In the genomic region with DNA sequence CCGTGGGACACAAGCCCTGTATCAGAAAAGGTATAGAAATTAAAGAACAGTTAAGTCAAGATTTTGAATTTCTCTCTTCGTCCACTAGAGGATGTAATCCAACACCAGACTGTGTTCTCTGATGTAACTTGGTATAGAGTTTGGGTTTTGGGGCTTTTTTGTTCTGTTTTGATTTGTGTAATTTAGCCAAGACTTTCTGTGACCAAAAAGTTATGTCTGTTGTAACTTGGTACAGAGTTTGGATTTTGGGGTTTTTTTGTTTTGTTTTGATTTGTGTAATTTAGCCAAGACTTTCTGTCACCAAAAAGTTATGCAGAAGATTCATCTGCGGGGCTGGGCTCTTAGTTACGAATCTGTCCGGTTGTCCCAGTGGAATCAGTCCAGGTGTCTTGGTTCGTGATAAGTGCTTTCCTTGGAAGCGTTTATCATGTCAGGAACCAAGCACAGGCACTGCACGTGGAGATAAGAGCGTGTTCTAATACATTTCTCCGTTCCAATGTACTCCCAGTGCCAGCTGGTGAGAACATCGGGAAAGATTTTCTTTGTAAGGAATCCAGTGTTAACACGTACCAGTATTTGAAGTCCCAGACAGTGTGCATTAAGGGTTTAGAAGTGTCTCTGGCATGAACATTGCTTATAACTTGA, we compare ENCODE assay signal across 8 cellular contexts. TPM values are rescaled to one million over a fixed set of nuclear protein-coding genes. Genes with fewer than 3 reads are reported as not detected.
DNase-seq lines count a peak whose midpoint lies in the region; ATAC-seq and TF ChIP-seq lines count a peak whose summit lies in the region.

No MANE protein-coding gene starts in this region.

- no peak for ATAC-seq in WTC11
- ATAC-seq in foreskin keratinocyte, result peak; percentile 32
- ATAC-seq in GM19467 (IDR thresholded peaks at IDR 0.05; ENCODE audit: unreplicated experiment), result no peak

- H3K4me1 Mint-ChIP-seq in WTC11 (peaks cover 32% of the 10 kb centered on the region), progenitor cell of endocrine pancreas (ENCODE audit: low read depth) (peaks cover 14% of the 10 kb centered on the region)

- CTCF ChIA-PET in WTC11 (lab: Charles Lee), result interaction anchor here (0.7 to 1.4 kb wide), 2 partner anchors 10 to 151 kb away, joined by 3 to 6 read pairs; no protein-coding TSS in a partner anchor

- no peak overlapping the region for H3K27ac ChIP-seq in foreskin keratinocyte

- no peaks in the 10 kb centered on the region for H3K27me3 ChIP-seq in foreskin keratinocyte

- no peaks in the 10 kb centered on the region for H3K27me3 Mint-ChIP-seq in WTC11 (ENCODE audit: low read depth)
- H3K27me3 Mint-ChIP-seq in progenitor cell of endocrine pancreas, result no peaks in the 10 kb centered on the region

- H3K4me3 Mint-ChIP-seq in WTC11 (no peak overlapping the region), progenitor cell of endocrine pancreas (ENCODE audit: low read depth) (no peak overlapping the region)

- H3K9me3 Mint-ChIP-seq in WTC11, result no peaks in the 10 kb centered on the region
- H3K9me3 Mint-ChIP-seq in progenitor cell of endocrine pancreas (ENCODE audit: low read depth), result no peaks in the 10 kb centered on the region

- TF ChIP-seq CTCF in GM20000 (IDR thresholded peaks at IDR 0.05; ENCODE audit: extremely low read depth, missing control alignments) (peak; percentile 51), WTC11 (IDR thresholded peaks at IDR 0.05) (no peak), foreskin keratinocyte (conservative IDR thresholded peaks at IDR 0.05) (peak; percentile 90), progenitor cell of endocrine pancreas (IDR thresholded peaks at IDR 0.05; ENCODE audit: unreplicated experiment) (peak; percentile 55)

- POLR2A ChIA-PET in WTC11 (lab: Charles Lee), result interaction anchor here (0.6 kb wide), 2 partner anchors 10 to 59 kb away, joined by 3 to 4 read pairs; no protein-coding TSS in a partner anchor

- H3K36me3 Mint-ChIP-seq in WTC11, result peaks cover 44% of the 10 kb centered on the region
- peaks cover 14% of the 10 kb centered on the region for H3K36me3 Mint-ChIP-seq in progenitor cell of endocrine pancreas (ENCODE audit: insufficient read depth)

- H3K4me1 ChIP-seq in foreskin keratinocyte, result no peaks in the 10 kb centered on the region

- H3K27ac Mint-ChIP-seq in WTC11, result peak overlapping the region; percentile 60
- peak overlapping the region; percentile 70 for H3K27ac Mint-ChIP-seq in progenitor cell of endocrine pancreas

- DNase-seq in Ammon's horn (ENCODE audit: low spot score), result peak; percentile 68
- DNase-seq in GM20000 (ENCODE audit: low spot score), result peak; percentile 40
- no peak for DNase-seq in WTC11 (ENCODE audit: low spot score)
- no peak for DNase-seq in foreskin keratinocyte
- DNase-seq in progenitor cell of endocrine pancreas (ENCODE audit: low spot score, unreplicated experiment), result no peak
- DNase-seq in UCSD-AML1 (lab: John Stamatoyannopoulos, UW; ENCODE audit: unreplicated experiment), result no peak
- DNase-seq in kidney glomerular epithelial cell (lab: John Stamatoyannopoulos, UW), result no peak

TF ChIP-seq in WTC11, 78 proteins besides CTCF, POLR2A, EP300 and RAD21 (continues in another document):
- TF ChIP-seq TCF7 (CRISPR knock-in tag; IDR thresholded peaks at IDR 0.05; ENCODE audit: low read depth), result no peak
- TF ChIP-seq ZNF671 (CRISPR knock-in tag; IDR thresholded peaks at IDR 0.05), result no peak
- no peak for TF ChIP-seq NFE2L1 (CRISPR knock-in tag; IDR thresholded peaks at IDR 0.05)
- TF ChIP-seq, protein P1, sequence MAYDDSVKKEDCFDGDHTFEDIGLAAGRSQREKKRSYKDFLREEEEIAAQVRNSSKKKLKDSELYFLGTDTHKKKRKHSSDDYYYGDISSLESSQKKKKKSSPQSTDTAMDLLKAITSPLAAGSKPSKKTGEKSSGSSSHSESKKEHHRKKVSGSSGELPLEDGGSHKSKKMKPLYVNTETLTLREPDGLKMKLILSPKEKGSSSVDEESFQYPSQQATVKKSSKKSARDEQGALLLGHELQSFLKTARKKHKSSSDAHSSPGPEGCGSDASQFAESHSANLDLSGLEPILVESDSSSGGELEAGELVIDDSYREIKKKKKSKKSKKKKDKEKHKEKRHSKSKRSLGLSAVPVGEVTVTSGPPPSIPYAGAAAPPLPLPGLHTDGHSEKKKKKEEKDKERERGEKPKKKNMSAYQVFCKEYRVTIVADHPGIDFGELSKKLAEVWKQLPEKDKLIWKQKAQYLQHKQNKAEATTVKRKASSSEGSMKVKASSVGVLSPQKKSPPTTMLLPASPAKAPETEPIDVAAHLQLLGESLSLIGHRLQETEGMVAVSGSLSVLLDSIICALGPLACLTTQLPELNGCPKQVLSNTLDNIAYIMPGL (CRISPR knock-in tag; IDR thresholded peaks at IDR 0.05), result no peak
- TF ChIP-seq ZNF425 (CRISPR knock-in tag; conservative IDR thresholded peaks at IDR 0.05), result no peak
- no peak for TF ChIP-seq NR1H2 (CRISPR knock-in tag; IDR thresholded peaks at IDR 0.05)
- no peak for TF ChIP-seq ZNF138 (CRISPR knock-in tag; conservative IDR thresholded peaks at IDR 0.05)
- TF ChIP-seq ZNF232 (CRISPR knock-in tag; IDR thresholded peaks at IDR 0.05), result no peak
- TF ChIP-seq SP1 (CRISPR knock-in tag; conservative IDR thresholded peaks at IDR 0.05), result no peak
- no peak for TF ChIP-seq CDX4 (CRISPR knock-in tag; IDR thresholded peaks at IDR 0.05; ENCODE audit: borderline replicate concordance)
- TF ChIP-seq FOXK1 (CRISPR knock-in tag; IDR thresholded peaks at IDR 0.05), result no peak
- TF ChIP-seq OVOL2 (CRISPR knock-in tag; IDR thresholded peaks at IDR 0.05; ENCODE audit: borderline replicate concordance), result no peak
- TF ChIP-seq, protein P2, sequence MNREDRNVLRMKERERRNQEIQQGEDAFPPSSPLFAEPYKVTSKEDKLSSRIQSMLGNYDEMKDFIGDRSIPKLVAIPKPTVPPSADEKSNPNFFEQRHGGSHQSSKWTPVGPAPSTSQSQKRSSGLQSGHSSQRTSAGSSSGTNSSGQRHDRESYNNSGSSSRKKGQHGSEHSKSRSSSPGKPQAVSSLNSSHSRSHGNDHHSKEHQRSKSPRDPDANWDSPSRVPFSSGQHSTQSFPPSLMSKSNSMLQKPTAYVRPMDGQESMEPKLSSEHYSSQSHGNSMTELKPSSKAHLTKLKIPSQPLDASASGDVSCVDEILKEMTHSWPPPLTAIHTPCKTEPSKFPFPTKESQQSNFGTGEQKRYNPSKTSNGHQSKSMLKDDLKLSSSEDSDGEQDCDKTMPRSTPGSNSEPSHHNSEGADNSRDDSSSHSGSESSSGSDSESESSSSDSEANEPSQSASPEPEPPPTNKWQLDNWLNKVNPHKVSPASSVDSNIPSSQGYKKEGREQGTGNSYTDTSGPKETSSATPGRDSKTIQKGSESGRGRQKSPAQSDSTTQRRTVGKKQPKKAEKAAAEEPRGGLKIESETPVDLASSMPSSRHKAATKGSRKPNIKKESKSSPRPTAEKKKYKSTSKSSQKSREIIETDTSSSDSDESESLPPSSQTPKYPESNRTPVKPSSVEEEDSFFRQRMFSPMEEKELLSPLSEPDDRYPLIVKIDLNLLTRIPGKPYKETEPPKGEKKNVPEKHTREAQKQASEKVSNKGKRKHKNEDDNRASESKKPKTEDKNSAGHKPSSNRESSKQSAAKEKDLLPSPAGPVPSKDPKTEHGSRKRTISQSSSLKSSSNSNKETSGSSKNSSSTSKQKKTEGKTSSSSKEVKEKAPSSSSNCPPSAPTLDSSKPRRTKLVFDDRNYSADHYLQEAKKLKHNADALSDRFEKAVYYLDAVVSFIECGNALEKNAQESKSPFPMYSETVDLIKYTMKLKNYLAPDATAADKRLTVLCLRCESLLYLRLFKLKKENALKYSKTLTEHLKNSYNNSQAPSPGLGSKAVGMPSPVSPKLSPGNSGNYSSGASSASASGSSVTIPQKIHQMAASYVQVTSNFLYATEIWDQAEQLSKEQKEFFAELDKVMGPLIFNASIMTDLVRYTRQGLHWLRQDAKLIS (CRISPR knock-in tag; IDR thresholded peaks at IDR 0.05; ENCODE audit: borderline replicate concordance), result no peak

RNA-seq across cellular contexts. Expression of gene SEC14L1, which starts 44.1 kb away (rescaled TPM):
- total RNA-seq in WTC11 (2021), result 77.2 to 82.8 TPM (median 81.0 TPM) in 3 replicates
- total RNA-seq in foreskin keratinocyte, result 36.9 and 53.3 TPM in 2 replicates
- polyA plus RNA-seq in foreskin keratinocyte, result 20.2 and 24.2 TPM in 2 replicates
- 90.8 and 98.3 TPM in 2 replicates for total RNA-seq in progenitor cell of endocrine pancreas

Comparison
In these comparisons a context has a peak if more than half of its experiments do, and no peak if none do; other contexts are left out.
1. DNase-seq: peak in Ammon's horn (single experiment) and GM20000 (single experiment); none in WTC11 (single experiment), foreskin keratinocyte (0 of 2), progenitor cell of endocrine pancreas (single experiment), UCSD-AML1 (single experiment) and kidney glomerular epithelial cell (single experiment).